In genomic region chr14:101473795-101474562, GRCh38 we compare ENCODE assay signal across 31 cellular contexts.
DNase-seq lines count a peak whose midpoint lies in the region; ATAC-seq and TF ChIP-seq lines count a peak whose summit lies in the region.
"Had no signal": no experiment of that assay in that cellular context is flagged by ENCODE, and none has a peak within 500 bp of the region (broad histone marks: within the 10 kb centered on the region; RNA-seq: fewer than 3 reads in every experiment).

No MANE protein-coding gene starts in this region.

- no peak overlapping the region for H3K56ac ChIP-seq in mesendoderm (ENCODE audit: low read length)

- no peak for TF ChIP-seq POLR2A in spleen (IDR thresholded peaks at IDR 0.05)
- no peak for TF ChIP-seq POLR2A in uterus (IDR thresholded peaks at IDR 0.05)

- H2BK5ac ChIP-seq in mesendoderm (ENCODE audit: low read length) = no peak overlapping the region

- CTCF ChIA-PET in activated CD4-positive, alpha-beta memory T cell treated with anti-CD3 and anti-CD28 coated beads, Interleukin-2, amount 10 ng/mL, durations not matched to agents 7 days and 5 days (lab: Charles Lee) = no interaction called here
- CTCF ChIA-PET in activated CD4-positive, alpha-beta memory T cell treated with anti-CD3 and anti-CD28 coated beads for 36 hours (lab: Charles Lee) = no interaction called here

- H3K36me3 Mint-ChIP-seq in activated CD4-positive, alpha-beta memory T cell treated with anti-CD3 and anti-CD28 coated beads, Interleukin-2, amount 10 ng/mL, durations not matched to agents 7 days and 5 days (ENCODE audit: low read depth) = no peaks in the 10 kb centered on the region
- no peaks in the 10 kb centered on the region for H3K36me3 Mint-ChIP-seq in activated CD4-positive, alpha-beta memory T cell treated with anti-CD3 and anti-CD28 coated beads for 36 hours
- H3K36me3 Mint-ChIP-seq: activated naive CD8-positive, alpha-beta T cell treated with anti-CD3 and anti-CD28 coated beads, Interleukin-2, amount 10 ng/mL, durations not matched to agents 7 days and 5 days; naive thymus-derived CD8-positive, alpha-beta T cell had no signal

- no peak overlapping the region for H3K23ac ChIP-seq in mesendoderm (ENCODE audit: low read length)

- H2AK5ac ChIP-seq in mesendoderm (ENCODE audit: low read length) = no peak overlapping the region

- intact Hi-C loops in activated CD4-positive, alpha-beta memory T cell treated with anti-CD3 and anti-CD28 coated beads for 36 hours (cut with micrococcal nuclease) = no loop called here
- intact Hi-C loops in spleen (cut with DNase I; ENCODE audit: low total_unique reads) (no loop called here), uterus (cut with DNase I; ENCODE audit: low total_unique reads) (loop anchor here (10.0 kb wide), 1 partner anchor 109 kb away; no protein-coding TSS in a partner anchor)

- no peak overlapping the region for H2BK120ac ChIP-seq in mesendoderm (ENCODE audit: low read depth, low read length)

- no peak overlapping the region for H3K18ac ChIP-seq in mesendoderm (ENCODE audit: low read length)

- no peak overlapping the region for H3K4me2 ChIP-seq in mesendoderm (ENCODE audit: low read length)

- no peaks in the 10 kb centered on the region for H3K9me3 Mint-ChIP-seq in activated CD4-positive, alpha-beta memory T cell treated with anti-CD3 and anti-CD28 coated beads, Interleukin-2, amount 10 ng/mL, durations not matched to agents 7 days and 5 days
- H3K9me3 Mint-ChIP-seq in activated CD4-positive, alpha-beta memory T cell treated with anti-CD3 and anti-CD28 coated beads for 36 hours = no peaks in the 10 kb centered on the region
- H3K9me3 Mint-ChIP-seq: activated naive CD8-positive, alpha-beta T cell treated with anti-CD3 and anti-CD28 coated beads, Interleukin-2, amount 10 ng/mL, durations not matched to agents 7 days and 5 days; naive thymus-derived CD8-positive, alpha-beta T cell had no signal

- H3K4me3 ChIP-seq in spleen (no peak overlapping the region), uterus (no peak overlapping the region), mesendoderm (ENCODE audit: low read length) (no peak overlapping the region)
- H3K4me3 ChIP-seq: ascending aorta, heart left ventricle, K562, thoracic aorta had no signal

- peak; percentile 8 for DNase-seq in activated CD4-positive, alpha-beta memory T cell treated with anti-CD3 and anti-CD28 coated beads, Interleukin-2, amount 10 ng/mL, durations not matched to agents 7 days and 5 days
- DNase-seq in activated CD4-positive, alpha-beta memory T cell treated with anti-CD3 and anti-CD28 coated beads for 36 hours = no peak
- DNase-seq in fibroblast of gingiva (ENCODE audit: low read depth) (peak; percentile 37), spleen (peak; percentile 47), uterus (peak; percentile 9 to 14), mesendoderm (no peak), COR-L47 (lab: John Stamatoyannopoulos, UW) (no peak)
- DNase-seq: 8988T; activated CD4-positive, alpha-beta T cell treated with anti-CD3 and anti-CD28 coated beads for 1 hour; activated CD8-positive, alpha-beta T cell treated with anti-CD3 and anti-CD28 coated beads, Interleukin-2, amount 10 ng/mL, durations not matched to agents 7 days and 5 days; activated effector memory CD4-positive, alpha-beta T cell treated with Interleukin-2 at 50 U/mL for 16 hours; activated naive CD8-positive, alpha-beta T cell treated with anti-CD3 and anti-CD28 coated beads, Interleukin-2, amount 10 ng/mL, durations not matched to agents 7 days and 5 days; activated T-cell treated with anti-CD3 and anti-CD28 coated beads for 4 hours; Caco-2; DMS79; foreskin fibroblast; heart left ventricle; NCI-H1105; NCI-H187 treated with DMSO at 0.1 percent for 48 hours; NCI-H524; NK-92 treated with Interleukin-12 subunit alpha and Interleukin-12 subunit beta, amount 100 ng/mL, for 24 hours; nucleus accumbens; SIG-M5; stimulated activated naive CD4-positive, alpha-beta T cell had no signal

- POLR2A ChIA-PET in activated CD4-positive, alpha-beta memory T cell treated with anti-CD3 and anti-CD28 coated beads, Interleukin-2, amount 10 ng/mL, durations not matched to agents 7 days and 5 days (lab: Charles Lee) = no interaction called here
- POLR2A ChIA-PET in activated CD4-positive, alpha-beta memory T cell treated with anti-CD3 and anti-CD28 coated beads for 36 hours (lab: Charles Lee) = no interaction called here

- H3K27ac ChIP-seq in spleen (no peak overlapping the region), uterus (peak overlapping the region in 1 of 2 donors; percentile 87), mesendoderm (ENCODE audit: low read depth, low read length) (no peak overlapping the region)
- H3K27ac ChIP-seq: ascending aorta, C4-2B, heart left ventricle, thoracic aorta had no signal

- H3K9me3 ChIP-seq in spleen (no peaks in the 10 kb centered on the region), uterus (no peaks in the 10 kb centered on the region)
- H3K9me3 ChIP-seq: ascending aorta, Caco-2, heart left ventricle, thoracic aorta had no signal

- TF ChIP-seq CTCF in spleen (IDR thresholded peaks at IDR 0.05 in 8 of 11, conservative IDR thresholded peaks at IDR 0.05 in 3 of 11) (no peak), uterus (IDR thresholded peaks at IDR 0.05) (no peak)

- H3K27me3 Mint-ChIP-seq in activated CD4-positive, alpha-beta memory T cell treated with anti-CD3 and anti-CD28 coated beads, Interleukin-2, amount 10 ng/mL, durations not matched to agents 7 days and 5 days = no peaks in the 10 kb centered on the region
- peaks cover 13% of the 10 kb centered on the region for H3K27me3 Mint-ChIP-seq in activated CD4-positive, alpha-beta memory T cell treated with anti-CD3 and anti-CD28 coated beads for 36 hours

- no peaks in the 10 kb centered on the region for H3K79me2 ChIP-seq in mesendoderm (ENCODE audit: control insufficient read depth, insufficient read depth, low read length)

- H3K4me1 ChIP-seq in spleen = no peaks in the 10 kb centered on the region
- H3K4me1 ChIP-seq in uterus = peaks cover 7 to 13% of the 10 kb centered on the region in 2 donors
- H3K4me1 ChIP-seq in mesendoderm (ENCODE audit: control insufficient read depth, low read depth, low read length) = peaks cover 8% of the 10 kb centered on the region

- 83 to 89% (median 88%) methylated on average over 23 of the region's 23 CpGs for WGBS in spleen, 5 donors
- no CpG with 5 or more reads among the region's 23 CpGs for WGBS in mesendoderm (ENCODE audit: extremely low coverage, insufficient coverage, low lambda C conversion rate)

- H3K4ac ChIP-seq in mesendoderm (ENCODE audit: low read depth, low read length) = no peak overlapping the region

- H2BK15ac ChIP-seq in mesendoderm (replicated peaks; ENCODE audit: low read depth) = no peak overlapping the region

- H3K4me1 Mint-ChIP-seq in activated CD4-positive, alpha-beta memory T cell treated with anti-CD3 and anti-CD28 coated beads, Interleukin-2, amount 10 ng/mL, durations not matched to agents 7 days and 5 days = no peaks in the 10 kb centered on the region
- H3K4me1 Mint-ChIP-seq in activated CD4-positive, alpha-beta memory T cell treated with anti-CD3 and anti-CD28 coated beads for 36 hours (ENCODE audit: low read depth) = no peaks in the 10 kb centered on the region
- H3K4me1 Mint-ChIP-seq: activated naive CD8-positive, alpha-beta T cell treated with anti-CD3 and anti-CD28 coated beads, Interleukin-2, amount 10 ng/mL, durations not matched to agents 7 days and 5 days; naive thymus-derived CD8-positive, alpha-beta T cell had no signal

- no peak for ATAC-seq in HG03469 (IDR thresholded peaks at IDR 0.05; ENCODE audit: unreplicated experiment)
- ATAC-seq: activated CD8-positive, alpha-beta T cell treated with anti-CD3 and anti-CD28 coated beads, Interleukin-2, amount 10 ng/mL, durations not matched to agents 7 days and 5 days; esophagus mucosa; heart left ventricle; K562; naive thymus-derived CD8-positive, alpha-beta T cell had no signal

- peaks cover 0 to 37% (median 0%) of the 10 kb centered on the region in 7 donors for H3K27me3 ChIP-seq in spleen (replicated peaks in 1 of 7)
- H3K27me3 ChIP-seq in uterus = no peaks in the 10 kb centered on the region
- H3K27me3 ChIP-seq in mesendoderm (ENCODE audit: insufficient read depth, low read length, poor library complexity) = no peaks in the 10 kb centered on the region
- H3K27me3 ChIP-seq: ascending aorta had no signal

- H3K9ac ChIP-seq in mesendoderm (ENCODE audit: low read length) = no peak overlapping the region

- no peak overlapping the region for H4K5ac ChIP-seq in mesendoderm (ENCODE audit: low read length)

- no peaks in the 10 kb centered on the region for H3K36me3 ChIP-seq in spleen
- H3K36me3 ChIP-seq in uterus = no peaks in the 10 kb centered on the region
- no peaks in the 10 kb centered on the region for H3K36me3 ChIP-seq in mesendoderm (ENCODE audit: control insufficient read depth, insufficient read depth, low read length)
- H3K36me3 ChIP-seq: ascending aorta, heart left ventricle, thoracic aorta had no signal

- no peak overlapping the region for H4K8ac ChIP-seq in mesendoderm (ENCODE audit: low read depth, low read length)

- H3K79me1 ChIP-seq in mesendoderm (ENCODE audit: low read length) = no peaks in the 10 kb centered on the region

- no peak overlapping the region for H3K27ac Mint-ChIP-seq in activated CD4-positive, alpha-beta memory T cell treated with anti-CD3 and anti-CD28 coated beads, Interleukin-2, amount 10 ng/mL, durations not matched to agents 7 days and 5 days
- H3K27ac Mint-ChIP-seq in activated CD4-positive, alpha-beta memory T cell treated with anti-CD3 and anti-CD28 coated beads for 36 hours = no peak overlapping the region
- H3K27ac Mint-ChIP-seq: activated CD8-positive, alpha-beta T cell treated with anti-CD3 and anti-CD28 coated beads, Interleukin-2, amount 10 ng/mL, durations not matched to agents 7 days and 5 days; activated naive CD8-positive, alpha-beta T cell treated with anti-CD3 and anti-CD28 coated beads, Interleukin-2, amount 10 ng/mL, durations not matched to agents 7 days and 5 days; naive thymus-derived CD8-positive, alpha-beta T cell had no signal

- no peak overlapping the region for H3K4me3 Mint-ChIP-seq in activated CD4-positive, alpha-beta memory T cell treated with anti-CD3 and anti-CD28 coated beads, Interleukin-2, amount 10 ng/mL, durations not matched to agents 7 days and 5 days
- no peak overlapping the region for H3K4me3 Mint-ChIP-seq in activated CD4-positive, alpha-beta memory T cell treated with anti-CD3 and anti-CD28 coated beads for 36 hours
- H3K4me3 Mint-ChIP-seq: activated CD8-positive, alpha-beta T cell treated with anti-CD3 and anti-CD28 coated beads, Interleukin-2, amount 10 ng/mL, durations not matched to agents 7 days and 5 days; activated naive CD8-positive, alpha-beta T cell treated with anti-CD3 and anti-CD28 coated beads, Interleukin-2, amount 10 ng/mL, durations not matched to agents 7 days and 5 days; naive thymus-derived CD8-positive, alpha-beta T cell had no signal

Comparison
In these comparisons a context has a peak if more than half of its experiments do, and no peak if none do; other contexts are left out.
1. DNase-seq: peak in activated CD4-positive, alpha-beta memory T cell treated with anti-CD3 and anti-CD28 coated beads, Interleukin-2, amount 10 ng/mL, durations not matched to agents 7 days and 5 days (single experiment), fibroblast of gingiva (single experiment), spleen (single experiment) and uterus (2 of 2); none in activated CD4-positive, alpha-beta memory T cell treated with anti-CD3 and anti-CD28 coated beads for 36 hours (single experiment), mesendoderm (single experiment) and COR-L47 (single experiment).